ENCODE assay signal across 1 cellular context in genomic region chr15:60523056-60523455, GRCh38.
TF ChIP-seq lines count a peak whose summit lies in the region.

No MANE protein-coding gene starts in this region.

TF ChIP-seq in HepG2, 621 proteins besides CTCF, POLR2A, EP300 and RAD21:
- TF ChIP-seq ZNF253 (CRISPR knock-in tag; IDR thresholded peaks at IDR 0.05; ENCODE audit: borderline replicate concordance) = no peak
- TF ChIP-seq MAFK (conservative IDR thresholded peaks at IDR 0.05 in 1 of 2, IDR thresholded peaks at IDR 0.05 in 1 of 2; ENCODE audit: low read length in 2 of 2) = peak; percentile 11 to 19; a peak in 1 of 4 replicates
- 0 out of 2 replicates have a peak, but pooled peaks have one; percentile 36 for TF ChIP-seq ZNF24 (IDR thresholded peaks at IDR 0.05)
- no peak for TF ChIP-seq ZNF296 (CRISPR knock-in tag; conservative IDR thresholded peaks at IDR 0.05)
TF ChIP-seq in HepG2: peak in this region for 2.
